1 cellular context compared by ENCODE assay signal in the genomic region with DNA sequence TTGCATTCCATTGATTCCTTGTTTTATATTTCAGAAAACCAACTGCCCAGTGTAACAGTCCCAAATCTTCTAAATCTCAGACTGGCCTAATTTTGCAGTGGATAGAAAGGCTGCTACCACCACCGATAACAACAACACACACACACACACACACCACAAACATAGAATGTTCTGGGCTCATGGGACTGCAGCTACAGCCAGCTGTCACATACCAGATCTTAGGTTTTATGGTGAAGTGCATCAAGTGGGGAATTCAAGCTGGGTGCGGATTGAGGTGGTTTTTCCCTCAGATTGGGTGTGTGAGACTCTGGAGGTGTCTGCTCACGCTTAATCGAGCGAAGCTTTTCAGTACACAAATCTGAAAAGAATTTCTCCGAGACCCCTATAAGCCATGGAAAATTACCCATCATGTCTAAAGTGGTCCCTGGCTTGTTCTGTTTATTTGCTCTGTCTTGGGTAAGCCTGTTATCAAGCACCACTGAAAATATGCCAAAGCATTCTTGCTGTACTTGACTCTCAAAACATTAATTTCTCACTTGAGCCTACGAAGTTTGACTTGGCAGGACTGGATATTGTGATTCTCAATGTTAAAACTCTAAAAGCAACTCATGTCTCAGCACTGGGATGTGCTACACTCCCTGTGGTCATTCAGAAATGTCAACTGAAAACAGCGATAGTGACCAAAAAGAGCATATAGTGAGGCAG.
TF ChIP-seq lines count a peak whose summit lies in the region.

No MANE protein-coding gene starts in this region.

TF ChIP-seq in IMR-90, 13 proteins besides CTCF, POLR2A, EP300 and RAD21:
- TF ChIP-seq MXI1 (IDR thresholded peaks at IDR 0.05; ENCODE audit: borderline replicate concordance, low read depth, low read length) (no peak), BHLHE40 (IDR thresholded peaks at IDR 0.05; ENCODE audit: low read depth, low read length) (no peak), ELK1 (IDR thresholded peaks at IDR 0.05; ENCODE audit: borderline replicate concordance, low read depth, low read length) (no peak), MAZ (IDR thresholded peaks at IDR 0.05; ENCODE audit: borderline replicate concordance, low read depth, low read length) (no peak), USF2 (IDR thresholded peaks at IDR 0.05; ENCODE audit: low read depth, low read length) (no peak), MAFK (IDR thresholded peaks at IDR 0.05; ENCODE audit: low read depth, low read length) (no peak), RFX5 (IDR thresholded peaks at IDR 0.05; ENCODE audit: low read depth, low read length) (no peak), CEBPB (IDR thresholded peaks at IDR 0.05; ENCODE audit: low read depth, low read length) (no peak), NFE2L2 (IDR thresholded peaks at IDR 0.05; ENCODE audit: low read depth, low read length) (no peak), CHD1 (IDR thresholded peaks at IDR 0.05; ENCODE audit: low read depth, low read length) (no peak), SMC3 (IDR thresholded peaks at IDR 0.05; ENCODE audit: low read depth, low read length) (no peak), RCOR1 (IDR thresholded peaks at IDR 0.05; ENCODE audit: insufficient replicate concordance, low read length) (no peak), FOS (IDR thresholded peaks at IDR 0.05; ENCODE audit: low read depth, low read length) (no peak)
